In genomic region chr2:215828528-215829184, GRCh38 we compare ENCODE assay signal across 8 cellular contexts.
A peak's percentile ranks its signal among the peaks of the same experiment; 100 is the strongest.
DNase-seq lines count a peak whose midpoint lies in the region; ATAC-seq and TF ChIP-seq lines count a peak whose summit lies in the region.

No MANE protein-coding gene starts in this region.

- H3K4me3 ChIP-seq in esophagus muscularis mucosa: no peak overlapping the region
- H3K4me3 ChIP-seq in neuronal stem cell (ENCODE audit: low read length in 2 of 2): no peak overlapping the region

- 81% methylated on average over 10 of the region's 10 CpGs for WGBS in esophagus muscularis mucosa
- WGBS in neuronal stem cell (ENCODE audit: extremely low coverage in 2 of 2, insufficient read length in 2 of 2, insufficient replicate concordance in 1 of 2), 2 donors: no CpG with 5 or more reads among the region's 10 CpGs

- H2BK120ac ChIP-seq in neuronal stem cell (ENCODE audit: low read depth, low read length): no peak overlapping the region

- H2BK12ac ChIP-seq in neuronal stem cell (ENCODE audit: low read length): no peak overlapping the region

- no peak for TF ChIP-seq EP300 in esophagus muscularis mucosa (IDR thresholded peaks at IDR 0.05)

- no peak overlapping the region for H2BK15ac ChIP-seq in neuronal stem cell (ENCODE audit: low read length)

- H3K36me3 ChIP-seq in esophagus muscularis mucosa (no peaks in the 10 kb centered on the region), neuronal stem cell (replicated peaks in 1 of 2; ENCODE audit: control insufficient read depth in 2 of 2, insufficient read depth in 2 of 2, low read length in 2 of 2) (no peaks in the 10 kb centered on the region)

- H4K8ac ChIP-seq in neuronal stem cell (ENCODE audit: low read depth, low read length): no peak overlapping the region

- no peak overlapping the region for H4K91ac ChIP-seq in neuronal stem cell (ENCODE audit: low read depth, low read length, poor library complexity)

- H3K4me2 ChIP-seq in neuronal stem cell (ENCODE audit: insufficient read depth, low read length, poor library complexity, severe bottlenecking): no peak overlapping the region

- DNase-seq in AG20443 (ENCODE audit: low spot score) (peak; percentile 53), NCI-H1092 treated with DMSO at 0.1 percent for 48 hours (lab: John Stamatoyannopoulos, UW) (peak; percentile 18), esophagus muscularis mucosa (ENCODE audit: extremely low spot score) (peak; percentile 91), neuronal stem cell (ENCODE audit: low spot score) (peak; percentile 15)

- H3K14ac ChIP-seq in neuronal stem cell (ENCODE audit: low read length): no peak overlapping the region

- H2BK5ac ChIP-seq in neuronal stem cell (ENCODE audit: low read length): no peak overlapping the region

- H3K9ac ChIP-seq in neuronal stem cell (ENCODE audit: low read depth, low read length, poor library complexity): no peak overlapping the region

- H3K27ac ChIP-seq in VCaP (no peak overlapping the region), esophagus muscularis mucosa (replicated peaks in 1 of 4) (no peak overlapping the region), neuronal stem cell (replicated peaks; ENCODE audit: low read length) (no peak overlapping the region)

- H2AFZ ChIP-seq in neuronal stem cell (ENCODE audit: low read length): no peak overlapping the region

- H3K4me1 ChIP-seq in esophagus muscularis mucosa (peaks cover 0 to 53% (median 47%) of the 10 kb centered on the region in 4 donors), neuronal stem cell (ENCODE audit: control insufficient read depth in 2 of 2, insufficient read depth in 1 of 2, low read depth in 1 of 2, low read length in 2 of 2) (peaks cover 0 to 7% of the 10 kb centered on the region in 2 donors)

- H3K18ac ChIP-seq in neuronal stem cell (ENCODE audit: low read length): no peak overlapping the region

- H3K9me3 ChIP-seq in esophagus muscularis mucosa (no peaks in the 10 kb centered on the region), neuronal stem cell (replicated peaks in 1 of 2; ENCODE audit: control insufficient read depth in 2 of 2, insufficient read depth in 1 of 2, low read depth in 1 of 2, low read length in 2 of 2) (no peaks in the 10 kb centered on the region)

- H3K23ac ChIP-seq in neuronal stem cell (ENCODE audit: low read depth, low read length, poor library complexity): no peak overlapping the region

- no peak for TF ChIP-seq POLR2A in esophagus muscularis mucosa (IDR thresholded peaks at IDR 0.05; ENCODE audit: low read depth)

- ATAC-seq in GM18499 (IDR thresholded peaks at IDR 0.05; ENCODE audit: insufficient read depth, unreplicated experiment) (peak; percentile 85), HG02763 (IDR thresholded peaks at IDR 0.05; ENCODE audit: unreplicated experiment) (peak; percentile 81)
- ATAC-seq in activated CD4-positive, CD25-positive, alpha-beta regulatory T cell treated with anti-CD3 and anti-CD28 coated beads, Interleukin-2, amount 50 U/mL, for 24 hours: no peak

- no peaks in the 10 kb centered on the region for H3K79me1 ChIP-seq in neuronal stem cell (ENCODE audit: low read depth, low read length)

- TF ChIP-seq CTCF in VCaP (conservative IDR thresholded peaks at IDR 0.05): peak; percentile 84
- TF ChIP-seq CTCF in esophagus muscularis mucosa (IDR thresholded peaks at IDR 0.05): peak; percentile 44 to 56 (median 47)

- intact Hi-C loops in esophagus muscularis mucosa (cut with DNase I): loop anchor here (5.0 kb wide), 1 partner anchor 371 kb away; no protein-coding TSS in a partner anchor

- H2AK5ac ChIP-seq in neuronal stem cell (ENCODE audit: low read depth, low read length): no peak overlapping the region

- H3K4ac ChIP-seq in neuronal stem cell (ENCODE audit: low read length): no peak overlapping the region

- H3K27me3 ChIP-seq in esophagus muscularis mucosa (no peaks in the 10 kb centered on the region), neuronal stem cell (ENCODE audit: control insufficient read depth in 3 of 3, insufficient read depth in 3 of 3, low read depth in 1 of 3, low read length in 3 of 3) (no peaks in the 10 kb centered on the region)

Comparison
In these comparisons a context has a peak if more than half of its experiments do, and no peak if none do; other contexts are left out.
1. DNase-seq: peak in every context shown above with its lines; median percentile 91 in esophagus muscularis mucosa; 53 in AG20443; 18 in NCI-H1092 treated with DMSO at 0.1 percent for 48 hours; 15 in neuronal stem cell.
2. ATAC-seq: peak in GM18499 (single experiment) and HG02763 (single experiment); none in activated CD4-positive, CD25-positive, alpha-beta regulatory T cell treated with anti-CD3 and anti-CD28 coated beads, Interleukin-2, amount 50 U/mL, for 24 hours (0 of 2).